20 cellular contexts compared by ENCODE assay signal in the genomic region with DNA sequence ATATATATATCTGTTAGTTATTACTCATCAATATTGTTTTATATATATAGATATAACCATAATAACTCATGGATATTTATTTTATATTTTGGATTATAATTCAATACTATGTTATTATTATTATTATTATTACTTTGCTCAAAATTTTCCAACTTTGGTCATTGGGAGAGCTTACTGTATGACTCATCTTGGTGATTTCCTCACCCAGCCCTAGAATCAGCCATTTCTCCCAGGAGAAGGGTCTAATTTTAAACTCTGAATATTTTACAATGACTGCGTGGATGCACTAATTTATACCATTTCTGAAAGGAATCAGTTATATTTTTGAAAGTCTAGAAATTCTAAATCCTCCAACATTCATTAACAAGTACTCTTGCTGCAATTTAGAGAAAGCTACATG.
"Had no signal": no experiment of that assay in that cellular context is flagged by ENCODE, and none has a peak within 500 bp of the region (broad histone marks: within the 10 kb centered on the region; RNA-seq: fewer than 3 reads in every experiment).

No MANE protein-coding gene starts in this region.

- H3K27ac Mint-ChIP-seq: immature natural killer cell; naive thymus-derived CD4-positive, alpha-beta T cell; nephron progenitor cell; type B pancreatic cell had no signal

- H3K9me3 Mint-ChIP-seq: nephron progenitor cell, type B pancreatic cell had no signal

- DNase-seq: effector memory CD4-positive, alpha-beta T cell; erythroblast; immature natural killer cell; kidney; left cardiac atrium; left ventricle myocardium inferior; lower lobe of right lung; mesendoderm; naive thymus-derived CD4-positive, alpha-beta T cell; nephron progenitor cell; stimulated activated CD4-positive, alpha-beta T cell treated with anti-CD3 and anti-CD28 coated beads, Interleukin-2, amount 100 ng/mL, for 24 hours; stimulated activated naive CD4-positive, alpha-beta T cell treated with Interleukin-2 at 50 U/mL for 16 hours; thyroid gland; uterus had no signal

- H3K4me1 Mint-ChIP-seq: central memory CD8-positive, alpha-beta T cell; immature natural killer cell; naive thymus-derived CD4-positive, alpha-beta T cell; nephron progenitor cell had no signal

- H3K27me3 Mint-ChIP-seq: central memory CD8-positive, alpha-beta T cell; naive thymus-derived CD4-positive, alpha-beta T cell; type B pancreatic cell had no signal

- ATAC-seq: left cardiac atrium; lower lobe of right lung; naive thymus-derived CD4-positive, alpha-beta T cell; sciatic nerve had no signal

- H3K36me3 Mint-ChIP-seq: immature natural killer cell; naive thymus-derived CD4-positive, alpha-beta T cell; type B pancreatic cell had no signal

- H3K4me3 Mint-ChIP-seq: central memory CD8-positive, alpha-beta T cell; immature natural killer cell; naive thymus-derived CD4-positive, alpha-beta T cell; nephron progenitor cell; type B pancreatic cell had no signal

- H3K4me3 ChIP-seq: left ventricle myocardium inferior, lower lobe of right lung, prostate gland, skin epidermis, suprapubic skin, thyroid gland, uterus had no signal
